Comparison of ENCODE assay signal across 22 cellular contexts in the genomic region with DNA sequence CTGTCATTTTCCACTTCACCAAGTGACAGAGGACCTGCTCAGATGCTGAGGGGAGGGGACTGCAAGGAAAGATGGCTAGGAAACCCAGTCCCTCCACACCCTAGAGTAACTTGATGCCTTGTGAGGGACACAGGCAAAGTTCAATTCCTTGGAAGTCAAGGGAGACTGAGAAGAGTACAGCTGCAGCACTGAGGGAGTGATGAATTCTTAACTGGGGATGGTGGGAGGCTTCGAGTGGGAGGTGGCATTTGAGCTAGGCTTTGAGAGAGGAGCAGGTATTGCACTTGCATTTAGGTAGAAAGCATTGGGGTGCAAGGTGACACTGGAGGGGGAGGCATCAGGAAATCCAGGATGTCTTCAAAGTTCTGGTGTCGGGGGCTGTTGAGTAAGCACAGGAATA. TPM values are rescaled to one million over a fixed set of nuclear protein-coding genes. Genes with fewer than 3 reads are reported as not detected.
A peak's percentile ranks its signal among the peaks of the same experiment; 100 is the strongest.
DNase-seq lines count a peak whose midpoint lies in the region; ATAC-seq and TF ChIP-seq lines count a peak whose summit lies in the region.
"Had no signal": no experiment of that assay in that cellular context is flagged by ENCODE, and none has a peak within 500 bp of the region (broad histone marks: within the 10 kb centered on the region; RNA-seq: fewer than 3 reads in every experiment).

No MANE protein-coding gene starts in this region.

- no peak overlapping the region for H2BK120ac ChIP-seq in H9 (ENCODE audit: low read depth, low read length, poor library complexity, severe bottlenecking)

- no peak overlapping the region for H2AFZ ChIP-seq in H9 (ENCODE audit: low read length)

- H4K20me1 ChIP-seq in H9 (ENCODE audit: control insufficient read depth, insufficient read depth, insufficient read length), result no peaks in the 10 kb centered on the region

- no peak overlapping the region for H2BK12ac ChIP-seq in H9 (ENCODE audit: insufficient read length, low read depth, low read length)

- no peaks in the 10 kb centered on the region for H3K79me1 ChIP-seq in H9 (ENCODE audit: insufficient read depth, low read depth, low read length, poor library complexity, severe bottlenecking)

- H3K14ac ChIP-seq in H9 (ENCODE audit: insufficient read depth, low read length), result no peak overlapping the region

- no peak overlapping the region for H3K4me3 Mint-ChIP-seq in H9
- no peak overlapping the region for H3K4me3 Mint-ChIP-seq in type B pancreatic cell
- no peak overlapping the region for H3K4me3 Mint-ChIP-seq in activated CD8-positive, alpha-beta memory T cell treated with anti-CD3 and anti-CD28 coated beads, Interleukin-2, amount 10 ng/mL, durations not matched to agents 7 days and 5 days
- H3K4me3 Mint-ChIP-seq: B cell; CD4-positive, CD25-positive, alpha-beta regulatory T cell; CD8-positive, alpha-beta memory T cell; IgD-negative memory B cell had no signal

- no peak overlapping the region for H2BK5ac ChIP-seq in H9 (ENCODE audit: insufficient read length, low read length)

- H3K18ac ChIP-seq in H9 (ENCODE audit: insufficient read length, low read depth, low read length), result no peak overlapping the region

- H3K27me3 Mint-ChIP-seq in H9 (ENCODE audit: low read depth) (no peaks in the 10 kb centered on the region), type B pancreatic cell (no peaks in the 10 kb centered on the region)
- H3K27me3 Mint-ChIP-seq in activated CD8-positive, alpha-beta memory T cell treated with anti-CD3 and anti-CD28 coated beads, Interleukin-2, amount 10 ng/mL, durations not matched to agents 7 days and 5 days, result no peaks in the 10 kb centered on the region
- H3K27me3 Mint-ChIP-seq: B cell; CD4-positive, CD25-positive, alpha-beta regulatory T cell; CD8-positive, alpha-beta memory T cell; IgD-negative memory B cell had no signal

- no peaks in the 10 kb centered on the region for H3K23me2 ChIP-seq in H9 (ENCODE audit: insufficient read length, low read depth, low read length, poor library complexity, severe bottlenecking)

- ATAC-seq in GM19455 (IDR thresholded peaks at IDR 0.05; ENCODE audit: unreplicated experiment) (no peak), HG03520 (IDR thresholded peaks at IDR 0.05; ENCODE audit: unreplicated experiment) (no peak)
- no peak for ATAC-seq in activated CD8-positive, alpha-beta memory T cell treated with anti-CD3 and anti-CD28 coated beads, Interleukin-2, amount 10 ng/mL, durations not matched to agents 7 days and 5 days
- ATAC-seq: HepG2 had no signal

- H3K9ac ChIP-seq in H9 (ENCODE audit: extremely low read depth, insufficient read length, low read length), result no peak overlapping the region

- no peak overlapping the region for H4K91ac ChIP-seq in H9 (ENCODE audit: insufficient read length, low read depth, low read length)

- H2AK5ac ChIP-seq in H9 (ENCODE audit: insufficient read length, low read length), result no peak overlapping the region

- H4K8ac ChIP-seq in H9 (replicated peaks; ENCODE audit: insufficient read length, low read depth, low read length), result no peak overlapping the region

- no peaks in the 10 kb centered on the region for H3K9me3 ChIP-seq in H9 (ENCODE audit: control insufficient read depth, low read depth, low read length)

- no peak overlapping the region for H3K4me2 ChIP-seq in H9 (ENCODE audit: insufficient read depth, insufficient read length, low read length)

- no peak overlapping the region for H2BK20ac ChIP-seq in H9 (ENCODE audit: low read depth, low read length, poor library complexity, severe bottlenecking)

- no peak overlapping the region for H3K23ac ChIP-seq in H9 (ENCODE audit: insufficient read length, low read depth, low read length)

- H3K27ac Mint-ChIP-seq in H9 (peak overlapping the region in 2 of 3 experiments; percentile 10 to 29; a peak in 2 of 7 replicates), type B pancreatic cell (peak overlapping the region; percentile 62)
- no peak overlapping the region for H3K27ac Mint-ChIP-seq in activated CD8-positive, alpha-beta memory T cell treated with anti-CD3 and anti-CD28 coated beads, Interleukin-2, amount 10 ng/mL, durations not matched to agents 7 days and 5 days
- H3K27ac Mint-ChIP-seq: B cell; CD4-positive, CD25-positive, alpha-beta regulatory T cell; IgD-negative memory B cell had no signal

- H3K27ac ChIP-seq in H9 (ENCODE audit: insufficient read length, low read depth, low read length) (no peak overlapping the region), caudate nucleus (ENCODE audit: low read depth, low read length) (peak overlapping the region; percentile 31)

- no peaks in the 10 kb centered on the region for H3K79me2 ChIP-seq in H9 (ENCODE audit: insufficient read depth, low read length)

- H4K5ac ChIP-seq in H9 (ENCODE audit: insufficient read length, low read depth, low read length), result no peak overlapping the region

- WGBS in H9 (ENCODE audit: extremely low coverage, insufficient read length, low lambda C conversion rate), result no CpG with 5 or more reads among the region's 2 CpGs

- no peaks in the 10 kb centered on the region for H3K9me3 Mint-ChIP-seq in H9
- no peaks in the 10 kb centered on the region for H3K9me3 Mint-ChIP-seq in type B pancreatic cell
- H3K9me3 Mint-ChIP-seq in activated CD8-positive, alpha-beta memory T cell treated with anti-CD3 and anti-CD28 coated beads, Interleukin-2, amount 10 ng/mL, durations not matched to agents 7 days and 5 days (ENCODE audit: low read depth), result no peaks in the 10 kb centered on the region
- H3K9me3 Mint-ChIP-seq: CD4-positive, CD25-positive, alpha-beta regulatory T cell; CD8-positive, alpha-beta memory T cell; IgD-negative memory B cell had no signal

- H3K27me3 ChIP-seq in H9 (ENCODE audit: insufficient read depth, low read length), result no peaks in the 10 kb centered on the region

- no peak overlapping the region for H3K4ac ChIP-seq in H9 (ENCODE audit: low read depth, low read length)

- CTCF ChIA-PET in activated CD8-positive, alpha-beta memory T cell treated with anti-CD3 and anti-CD28 coated beads, Interleukin-2, amount 10 ng/mL, durations not matched to agents 7 days and 5 days (lab: Charles Lee), result interaction anchor here (1.5 kb wide), 1 partner anchor 10 kb away, joined by 6 read pairs; a partner anchor contains a TSS

- no peak for TF ChIP-seq CTCF in H9 (conservative IDR thresholded peaks at IDR 0.05)
- TF ChIP-seq CTCF in type B pancreatic cell (conservative IDR thresholded peaks at IDR 0.05), result no peak

- H3T11ph ChIP-seq in H9 (ENCODE audit: low read length), result no peak overlapping the region

- peaks cover 66 to 95% (median 81%) of the 10 kb centered on the region in 3 experiments for H3K36me3 Mint-ChIP-seq in H9 (ENCODE audit: insufficient read depth in 1 of 3, low read depth in 3 of 3)
- peaks cover 7% of the 10 kb centered on the region for H3K36me3 Mint-ChIP-seq in type B pancreatic cell
- H3K36me3 Mint-ChIP-seq in activated CD8-positive, alpha-beta memory T cell treated with anti-CD3 and anti-CD28 coated beads, Interleukin-2, amount 10 ng/mL, durations not matched to agents 7 days and 5 days, result no peaks in the 10 kb centered on the region
- H3K36me3 Mint-ChIP-seq: CD4-positive, CD25-positive, alpha-beta regulatory T cell had no signal

- no peaks in the 10 kb centered on the region for H3K4me1 ChIP-seq in H9 (ENCODE audit: insufficient read depth, low read length)

- H3K4me1 Mint-ChIP-seq in H9, result peaks cover 3 to 8% of the 10 kb centered on the region in 2 experiments
- peaks cover 4% of the 10 kb centered on the region for H3K4me1 Mint-ChIP-seq in type B pancreatic cell (ENCODE audit: unreplicated experiment)
- no peaks in the 10 kb centered on the region for H3K4me1 Mint-ChIP-seq in activated CD8-positive, alpha-beta memory T cell treated with anti-CD3 and anti-CD28 coated beads, Interleukin-2, amount 10 ng/mL, durations not matched to agents 7 days and 5 days
- H3K4me1 Mint-ChIP-seq: B cell; CD8-positive, alpha-beta memory T cell had no signal

- DNase-seq in H9, result no peak
- peak in 42 of 61 donors; percentile 7 to 90 (median 45) for DNase-seq in caudate nucleus (lab: John Stamatoyannopoulos, UW)
- DNase-seq in left kidney (ENCODE audit: low read depth, low spot score), result peak; percentile 83
- DNase-seq in type B pancreatic cell (ENCODE audit: extremely low spot score, unreplicated experiment), result no peak
- DNase-seq in activated CD8-positive, alpha-beta memory T cell treated with anti-CD3 and anti-CD28 coated beads, Interleukin-2, amount 10 ng/mL, durations not matched to agents 7 days and 5 days, result no peak
- DNase-seq: C1 segment of cervical spinal cord; CD4-positive, CD25-positive, alpha-beta regulatory T cell; CD8-positive, alpha-beta memory T cell; COR-L47; DMS153; DMS79; GDM1; GOT3; H7; KBM-7 had no signal

- no peak overlapping the region for H2BK15ac ChIP-seq in H9 (ENCODE audit: low read depth, low read length)

- H3K56ac ChIP-seq in H9 (ENCODE audit: insufficient read length, low read depth, low read length), result no peak overlapping the region

RNA-seq across cellular contexts. Expression of a gene that starts 10.4 kb away (rescaled TPM):
- total RNA-seq in H9 (2021) (45.2 and 50.8 TPM in 2 replicates), type B pancreatic cell (ENCODE audit: low replicate concordance) (39.8 and 67.2 TPM in 2 replicates)
- total RNA-seq in activated CD8-positive, alpha-beta memory T cell treated with anti-CD3 and anti-CD28 coated beads, Interleukin-2, amount 10 ng/mL, durations not matched to agents 7 days and 5 days, result 10 to 100 TPM; 45.9 to 46.8 TPM

RNA-seq across cellular contexts. Expression of a gene that starts 17.8 kb away (rescaled TPM):
- 50.6 and 55.0 TPM in 2 replicates for total RNA-seq in H9 (2021)
- 31.8 and 73.9 TPM in 2 replicates for total RNA-seq in type B pancreatic cell (ENCODE audit: low replicate concordance)
- under 1 TPM in 1 of 2 experiments, not detected in 1; 0.19 TPM for total RNA-seq in activated CD8-positive, alpha-beta memory T cell treated with anti-CD3 and anti-CD28 coated beads, Interleukin-2, amount 10 ng/mL, durations not matched to agents 7 days and 5 days
- total RNA-seq: CD4-positive, CD25-positive, alpha-beta regulatory T cell; CD8-positive, alpha-beta memory T cell had no signal

RNA-seq across cellular contexts. Expression of a gene that starts 20.1 kb away (rescaled TPM):
- total RNA-seq in H9 (2021) (216 and 217 TPM in 2 replicates), type B pancreatic cell (ENCODE audit: low replicate concordance) (123 and 230 TPM in 2 replicates)
- 1 to 10 TPM; 3.5 to 4.7 TPM for total RNA-seq in activated CD8-positive, alpha-beta memory T cell treated with anti-CD3 and anti-CD28 coated beads, Interleukin-2, amount 10 ng/mL, durations not matched to agents 7 days and 5 days

RNA-seq across cellular contexts. Expression of a gene that starts 32.1 kb away (rescaled TPM):
- total RNA-seq in H9 (2021) (29.0 and 30.2 TPM in 2 replicates), type B pancreatic cell (ENCODE audit: low replicate concordance) (23.5 and 31.5 TPM in 2 replicates)
- total RNA-seq in activated CD8-positive, alpha-beta memory T cell treated with anti-CD3 and anti-CD28 coated beads, Interleukin-2, amount 10 ng/mL, durations not matched to agents 7 days and 5 days, result 10 to 100 TPM; 10.5 to 13.8 TPM

RNA-seq across cellular contexts. Expression of a gene that starts 51.7 kb away (rescaled TPM):
- 2.1 and 2.3 TPM in 2 replicates for total RNA-seq in H9 (2021)
- 3.3 and 5.4 TPM in 2 replicates for total RNA-seq in type B pancreatic cell (ENCODE audit: low replicate concordance)
- total RNA-seq in activated CD8-positive, alpha-beta memory T cell treated with anti-CD3 and anti-CD28 coated beads, Interleukin-2, amount 10 ng/mL, durations not matched to agents 7 days and 5 days, result not detected
- total RNA-seq: A172; CD8-positive, alpha-beta memory T cell; Daoy; HepG2 had no signal

Comparison
In these comparisons a context has a peak if more than half of its experiments do, and no peak if none do; other contexts are left out.
1. DNase-seq: peak in caudate nucleus (42 of 61) and left kidney (single experiment); none in H9 (single experiment), type B pancreatic cell (single experiment) and activated CD8-positive, alpha-beta memory T cell treated with anti-CD3 and anti-CD28 coated beads, Interleukin-2, amount 10 ng/mL, durations not matched to agents 7 days and 5 days (single experiment).
2. RNA of a gene that starts 17.8 kb away (total RNA-seq): 50.6 to 55.0 TPM in H9 and 31.8 to 73.9 TPM in type B pancreatic cell; 0.19 TPM in activated CD8-positive, alpha-beta memory T cell treated with anti-CD3 and anti-CD28 coated beads, Interleukin-2, amount 10 ng/mL, durations not matched to agents 7 days and 5 days; every median in the first group is over 10 times any median in the second.
3. RNA of a gene that starts 20.1 kb away (total RNA-seq): 216 to 217 TPM in H9 and 123 to 230 TPM in type B pancreatic cell; 3.5 to 4.7 TPM in activated CD8-positive, alpha-beta memory T cell treated with anti-CD3 and anti-CD28 coated beads, Interleukin-2, amount 10 ng/mL, durations not matched to agents 7 days and 5 days; every median in the first group is over 10 times any median in the second.